ENCODE assay signal across 15 cellular contexts in the genomic region with DNA sequence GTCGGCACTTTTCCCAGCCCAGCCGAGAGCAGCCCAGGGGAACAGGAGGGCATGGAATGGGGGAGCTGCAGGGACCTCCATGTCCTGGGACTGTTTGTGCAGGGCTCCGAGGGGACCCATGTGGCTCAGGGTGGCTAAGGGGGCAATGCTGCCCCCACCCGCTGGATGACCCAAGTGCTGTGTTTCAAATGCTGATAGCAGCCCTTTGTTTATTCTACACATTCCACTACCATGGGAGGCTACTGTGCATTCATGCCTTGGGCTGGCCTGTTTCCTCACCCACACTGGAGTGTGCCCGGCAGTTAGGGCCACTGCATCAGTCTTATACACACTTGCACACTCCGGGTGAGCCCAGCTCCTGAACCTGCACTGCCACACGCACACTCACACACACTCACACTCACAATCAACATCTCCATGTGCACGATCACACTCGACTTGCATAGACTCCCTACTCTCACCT.
DNase-seq lines count a peak whose midpoint lies in the region; ATAC-seq and TF ChIP-seq lines count a peak whose summit lies in the region.
"Had no signal": no experiment of that assay in that cellular context is flagged by ENCODE, and none has a peak within 500 bp of the region (broad histone marks: within the 10 kb centered on the region; RNA-seq: fewer than 3 reads in every experiment).

No MANE protein-coding gene starts in this region.

- H3K4me2 ChIP-seq in GM23338: peak overlapping the region; percentile 56

- H3K27me3 ChIP-seq in GM23338 (ENCODE audit: insufficient read depth) (peaks cover 14% of the 10 kb centered on the region), adipocyte (replicated peaks; ENCODE audit: control insufficient read depth, insufficient read depth, low read length) (peaks cover 71% of the 10 kb centered on the region), transverse colon (peaks cover 56% of the 10 kb centered on the region)

- H3K27ac Mint-ChIP-seq in GM23338: no peak overlapping the region
- no peak overlapping the region for H3K27ac Mint-ChIP-seq in activated T-cell treated with anti-CD3 and anti-CD28 coated beads, Interleukin-2, amount 50 U/mL, for 72 hours
- H3K27ac Mint-ChIP-seq: activated naive CD8-positive, alpha-beta T cell treated with anti-CD3 and anti-CD28 coated beads for 36 hours; T-cell had no signal

- TF ChIP-seq CTCF in GM23338 (conservative IDR thresholded peaks at IDR 0.05; ENCODE audit: low read depth in 2 of 2) (peak in 1 of 2 experiments; percentile 34; a peak in 2 of 4 replicates), transverse colon (IDR thresholded peaks at IDR 0.05) (no peak)

- no peaks in the 10 kb centered on the region for H3K79me2 ChIP-seq in GM23338 (replicated peaks; ENCODE audit: insufficient read depth)

- peak; percentile 73 for DNase-seq in GM23338 (ENCODE audit: low spot score)
- DNase-seq in adipocyte (ENCODE audit: low read depth): peak; percentile 19
- peak; percentile 72 for DNase-seq in iPS-NIHi7 (ENCODE audit: extremely low spot score)
- no peak for DNase-seq in sciatic nerve (ENCODE audit: low spot score)
- DNase-seq in activated T-cell treated with anti-CD3 and anti-CD28 coated beads, Interleukin-2, amount 50 U/mL, for 72 hours: no peak
- no peak for DNase-seq in kidney glomerular epithelial cell (lab: John Stamatoyannopoulos, UW)
- no peak for DNase-seq in transverse colon
- DNase-seq: activated CD4-positive, CD25-positive, alpha-beta regulatory T cell treated with anti-CD3 and anti-CD28 coated beads, Interleukin-2, amount 50 U/mL, for 72 hours; activated naive CD8-positive, alpha-beta T cell treated with anti-CD3 and anti-CD28 coated beads for 36 hours; activated T-cell treated with anti-CD3 and anti-CD28 coated beads for 4 hours; Karpas-422; NCI-H146; NCI-H510A treated with DMSO at 0.1 percent for 48 hours; T-cell had no signal

- no peak overlapping the region for H3K9ac ChIP-seq in adipocyte (ENCODE audit: low read length)

- no peak for TF ChIP-seq EP300 in transverse colon (IDR thresholded peaks at IDR 0.05; ENCODE audit: low read depth)

- no peak for TF ChIP-seq POLR2A in transverse colon (IDR thresholded peaks at IDR 0.05)

- H3K36me3 ChIP-seq in GM23338 (ENCODE audit: insufficient read depth) (no peaks in the 10 kb centered on the region), adipocyte (ENCODE audit: control insufficient read depth, insufficient read depth, low read length, severe bottlenecking) (no peaks in the 10 kb centered on the region), transverse colon (no peaks in the 10 kb centered on the region)

- peaks cover 9% of the 10 kb centered on the region for H3K9me3 Mint-ChIP-seq in GM23338
- H3K9me3 Mint-ChIP-seq in activated T-cell treated with anti-CD3 and anti-CD28 coated beads, Interleukin-2, amount 50 U/mL, for 72 hours: no peaks in the 10 kb centered on the region

- H3K4me1 Mint-ChIP-seq in GM23338: peaks cover 57% of the 10 kb centered on the region
- no peaks in the 10 kb centered on the region for H3K4me1 Mint-ChIP-seq in activated T-cell treated with anti-CD3 and anti-CD28 coated beads, Interleukin-2, amount 50 U/mL, for 72 hours (ENCODE audit: low read depth)

- peak overlapping the region; percentile 29; the same call in 2 of the 3 replicates for H3K4me3 Mint-ChIP-seq in GM23338
- H3K4me3 Mint-ChIP-seq in activated T-cell treated with anti-CD3 and anti-CD28 coated beads, Interleukin-2, amount 50 U/mL, for 72 hours: no peak overlapping the region
- H3K4me3 Mint-ChIP-seq: activated naive CD8-positive, alpha-beta T cell treated with anti-CD3 and anti-CD28 coated beads for 36 hours; T-cell had no signal

- ATAC-seq in GM23338 (peak; percentile 66), sciatic nerve (peak; percentile 39), GM19324 (IDR thresholded peaks at IDR 0.05; ENCODE audit: low FRiP score, unreplicated experiment) (no peak)
- no peak for ATAC-seq in activated T-cell treated with anti-CD3 and anti-CD28 coated beads, Interleukin-2, amount 50 U/mL, for 72 hours (replicated peaks in 1 of 2)
- ATAC-seq: T-cell had no signal

- peaks cover 34% of the 10 kb centered on the region for H3K4me1 ChIP-seq in GM23338 (ENCODE audit: insufficient read depth)
- no peaks in the 10 kb centered on the region for H3K4me1 ChIP-seq in adipocyte (ENCODE audit: control insufficient read depth, insufficient read depth, low read length)
- H3K4me1 ChIP-seq in transverse colon: peaks cover 0 to 15% (median 5%) of the 10 kb centered on the region in 4 donors

- peaks cover 14% of the 10 kb centered on the region for H3K9me3 ChIP-seq in adipocyte (ENCODE audit: control insufficient read depth, low read length)
- no peaks in the 10 kb centered on the region for H3K9me3 ChIP-seq in transverse colon

- H3K4me3 ChIP-seq in GM23338 (peak overlapping the region; percentile 30; the same call in 1 of the 2 replicates), adipocyte (ENCODE audit: low read length) (no peak overlapping the region), transverse colon (no peak overlapping the region)

- peaks cover 20% of the 10 kb centered on the region for H3K27me3 Mint-ChIP-seq in GM23338 (ENCODE audit: insufficient read depth, low read depth, poor library complexity)
- H3K27me3 Mint-ChIP-seq in activated T-cell treated with anti-CD3 and anti-CD28 coated beads, Interleukin-2, amount 50 U/mL, for 72 hours (ENCODE audit: low read depth): peaks cover 91% of the 10 kb centered on the region

- H3K9me2 ChIP-seq in GM23338 (ENCODE audit: insufficient read depth): peaks cover 12% of the 10 kb centered on the region; the same call in 1 of the 2 replicates

- H3K27ac ChIP-seq in GM23338 (ENCODE audit: low read depth) (no peak overlapping the region), transverse colon (no peak overlapping the region)

- WGBS in transverse colon (ENCODE audit: low coverage in 1 of 2), 2 donors: 25 to 34% methylated on average over 2 to 9 of the region's 9 CpGs

- peaks cover 3% of the 10 kb centered on the region; the same call in 1 of the 3 replicates for H3K36me3 Mint-ChIP-seq in GM23338 (ENCODE audit: low read depth)
- no peaks in the 10 kb centered on the region for H3K36me3 Mint-ChIP-seq in activated T-cell treated with anti-CD3 and anti-CD28 coated beads, Interleukin-2, amount 50 U/mL, for 72 hours (ENCODE audit: insufficient read depth in 2 of 2)
- H3K36me3 Mint-ChIP-seq: activated naive CD8-positive, alpha-beta T cell treated with anti-CD3 and anti-CD28 coated beads for 36 hours; T-cell had no signal

- intact Hi-C loops in sciatic nerve (cut with DNase I): no loop called here
- intact Hi-C loops in transverse colon (cut with DNase I; ENCODE audit: low total_unique reads): no loop called here

- peak overlapping the region; percentile 66; the same call in 1 of the 2 replicates for H2AFZ ChIP-seq in GM23338

- in situ Hi-C loops in transverse colon (cut with MboI; ENCODE audit: low pct_ligation_motif_present in 1 of 4, low pct_unique_long_range_greater_than_20kb in 1 of 4, low sequenced_read_pairs in 3 of 4): no loop called here

- no peaks in the 10 kb centered on the region for H4K20me1 ChIP-seq in GM23338 (replicated peaks; ENCODE audit: insufficient read depth)

- no peaks in the 10 kb centered on the region for H3F3A ChIP-seq in GM23338 (replicated peaks; ENCODE audit: low read depth)

TF ChIP-seq in GM23338, 12 proteins besides CTCF, POLR2A, EP300 and RAD21 (continues in another document):
- TF ChIP-seq, protein P1, sequence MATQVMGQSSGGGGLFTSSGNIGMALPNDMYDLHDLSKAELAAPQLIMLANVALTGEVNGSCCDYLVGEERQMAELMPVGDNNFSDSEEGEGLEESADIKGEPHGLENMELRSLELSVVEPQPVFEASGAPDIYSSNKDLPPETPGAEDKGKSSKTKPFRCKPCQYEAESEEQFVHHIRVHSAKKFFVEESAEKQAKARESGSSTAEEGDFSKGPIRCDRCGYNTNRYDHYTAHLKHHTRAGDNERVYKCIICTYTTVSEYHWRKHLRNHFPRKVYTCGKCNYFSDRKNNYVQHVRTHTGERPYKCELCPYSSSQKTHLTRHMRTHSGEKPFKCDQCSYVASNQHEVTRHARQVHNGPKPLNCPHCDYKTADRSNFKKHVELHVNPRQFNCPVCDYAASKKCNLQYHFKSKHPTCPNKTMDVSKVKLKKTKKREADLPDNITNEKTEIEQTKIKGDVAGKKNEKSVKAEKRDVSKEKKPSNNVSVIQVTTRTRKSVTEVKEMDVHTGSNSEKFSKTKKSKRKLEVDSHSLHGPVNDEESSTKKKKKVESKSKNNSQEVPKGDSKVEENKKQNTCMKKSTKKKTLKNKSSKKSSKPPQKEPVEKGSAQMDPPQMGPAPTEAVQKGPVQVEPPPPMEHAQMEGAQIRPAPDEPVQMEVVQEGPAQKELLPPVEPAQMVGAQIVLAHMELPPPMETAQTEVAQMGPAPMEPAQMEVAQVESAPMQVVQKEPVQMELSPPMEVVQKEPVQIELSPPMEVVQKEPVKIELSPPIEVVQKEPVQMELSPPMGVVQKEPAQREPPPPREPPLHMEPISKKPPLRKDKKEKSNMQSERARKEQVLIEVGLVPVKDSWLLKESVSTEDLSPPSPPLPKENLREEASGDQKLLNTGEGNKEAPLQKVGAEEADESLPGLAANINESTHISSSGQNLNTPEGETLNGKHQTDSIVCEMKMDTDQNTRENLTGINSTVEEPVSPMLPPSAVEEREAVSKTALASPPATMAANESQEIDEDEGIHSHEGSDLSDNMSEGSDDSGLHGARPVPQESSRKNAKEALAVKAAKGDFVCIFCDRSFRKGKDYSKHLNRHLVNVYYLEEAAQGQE (IDR thresholded peaks at IDR 0.05; ENCODE audit: unreplicated experiment): no peak
- no peak for TF ChIP-seq ZNF114 (CRISPR knock-in tag; IDR thresholded peaks at IDR 0.05)
- peak; percentile 15 for TF ChIP-seq JUNB (IDR thresholded peaks at IDR 0.05; ENCODE audit: unreplicated experiment)
- TF ChIP-seq ZNF331 (CRISPR knock-in tag; IDR thresholded peaks at IDR 0.05; ENCODE audit: low read depth): 0 out of 2 replicates have a peak, but pooled peaks have one; percentile 4
- TF ChIP-seq NANOG (IDR thresholded peaks at IDR 0.05; ENCODE audit: borderline replicate concordance): no peak

Comparison
In these comparisons a context has a peak if more than half of its experiments do, and no peak if none do; other contexts are left out.
1. ATAC-seq: peak in GM23338 (single experiment) and sciatic nerve (single experiment); none in GM19324 (single experiment) and activated T-cell treated with anti-CD3 and anti-CD28 coated beads, Interleukin-2, amount 50 U/mL, for 72 hours (0 of 2).
2. DNase-seq: peak in GM23338 (single experiment), adipocyte (single experiment) and iPS-NIHi7 (single experiment); none in sciatic nerve (single experiment), activated T-cell treated with anti-CD3 and anti-CD28 coated beads, Interleukin-2, amount 50 U/mL, for 72 hours (0 of 2), kidney glomerular epithelial cell (single experiment) and transverse colon (single experiment).